10 cellular contexts compared by ENCODE assay signal in the genomic region with DNA sequence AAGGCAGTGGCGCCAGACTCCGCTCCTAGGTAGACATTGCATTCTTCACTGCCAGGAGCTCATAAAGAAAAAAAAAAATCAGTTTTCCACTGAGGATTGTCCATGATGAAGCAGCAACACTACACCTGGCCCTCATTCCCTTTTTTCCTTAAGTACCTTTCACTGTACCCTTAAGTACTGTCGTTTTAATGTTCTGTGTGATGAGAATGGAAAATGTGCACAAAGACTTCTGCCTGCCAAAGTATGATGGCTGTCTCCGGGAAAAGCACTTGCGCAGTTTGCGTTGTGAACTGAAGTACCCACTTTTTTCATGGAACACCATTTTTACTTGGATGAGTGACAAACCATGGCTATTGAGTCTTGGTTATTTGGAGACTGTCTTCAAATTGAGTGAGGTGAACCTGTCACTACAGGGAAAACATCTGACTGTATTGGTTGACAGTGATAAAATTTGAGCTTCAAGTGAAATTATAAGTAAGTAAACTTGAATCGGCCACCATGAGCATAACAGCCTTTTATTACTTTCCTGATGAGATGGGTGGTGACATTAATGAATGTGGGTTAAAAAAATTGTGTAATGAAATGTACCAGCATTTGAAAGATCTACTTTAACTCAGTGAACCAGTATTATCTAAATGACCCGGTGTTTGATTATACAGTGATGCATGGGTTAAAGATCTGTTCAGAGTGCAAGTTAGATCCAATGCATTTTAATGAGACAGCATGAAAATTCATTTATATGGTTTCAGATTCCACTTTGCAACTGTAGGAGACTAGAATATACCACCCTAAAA.
DNase-seq lines count a peak whose midpoint lies in the region; ATAC-seq and TF ChIP-seq lines count a peak whose summit lies in the region.
"Had no signal": no experiment of that assay in that cellular context is flagged by ENCODE, and none has a peak within 500 bp of the region (broad histone marks: within the 10 kb centered on the region; RNA-seq: fewer than 3 reads in every experiment).

No MANE protein-coding gene starts in this region.

- H3K9me2 ChIP-seq in neural cell (ENCODE audit: insufficient read depth, low read length), result no peaks in the 10 kb centered on the region

- TF ChIP-seq EP300 in neural cell (conservative IDR thresholded peaks at IDR 0.05; ENCODE audit: poor library complexity, severe bottlenecking), result peak; percentile 73

- POLR2A ChIA-PET in activated CD4-positive, alpha-beta T cell treated with anti-CD3 and anti-CD28 coated beads for 36 hours (lab: Charles Lee), result no interaction called here

- H3K4me1 Mint-ChIP-seq in activated CD4-positive, alpha-beta T cell treated with anti-CD3 and anti-CD28 coated beads for 36 hours, result peaks cover 86% of the 10 kb centered on the region
- H3K4me1 Mint-ChIP-seq in activated T-helper 17 cell treated with anti-CD3 and anti-CD28 coated beads, Interleukin-2, amount 50 U/mL, for 72 hours, result peaks cover 40% of the 10 kb centered on the region

- H3K27ac ChIP-seq in neural cell (ENCODE audit: low read length) (peak overlapping the region; percentile 29), heart right ventricle (peak overlapping the region in 1 of 10 donors; percentile 42)
- H3K27ac ChIP-seq: testis had no signal

- no peaks in the 10 kb centered on the region for H3F3A ChIP-seq in neural cell (ENCODE audit: insufficient read depth, low read length, poor library complexity, severe bottlenecking)

- H3K9me3 ChIP-seq in neural cell (ENCODE audit: low read length) (no peaks in the 10 kb centered on the region), heart right ventricle (peaks cover 0 to 10% (median 0%) of the 10 kb centered on the region in 11 donors)
- H3K9me3 ChIP-seq: testis had no signal

- H3K27me3 Mint-ChIP-seq in activated CD4-positive, alpha-beta T cell treated with anti-CD3 and anti-CD28 coated beads for 36 hours, result no peaks in the 10 kb centered on the region
- H3K27me3 Mint-ChIP-seq in activated T-helper 17 cell treated with anti-CD3 and anti-CD28 coated beads, Interleukin-2, amount 50 U/mL, for 72 hours, result no peaks in the 10 kb centered on the region

- peaks cover 3 to 77% (median 33%) of the 10 kb centered on the region in 9 donors for H3K4me1 ChIP-seq in heart right ventricle
- H3K4me1 ChIP-seq: testis had no signal

- TF ChIP-seq CTCF in neural cell (IDR thresholded peaks at IDR 0.05; ENCODE audit: poor library complexity, severe bottlenecking) (no peak), heart right ventricle (IDR thresholded peaks at IDR 0.05) (no peak)

- intact Hi-C loops in activated CD4-positive, alpha-beta T cell treated with anti-CD3 and anti-CD28 coated beads for 36 hours (cut with DNase I, micrococcal nuclease), result no loop called here
- intact Hi-C loops in heart right ventricle (cut with DNase I), result loop anchor here in 1 of 10 donors (10.0 kb wide), 1 partner anchor 102 kb away; a partner anchor contains a TSS

- no peak for DNase-seq in activated CD4-positive, alpha-beta T cell treated with anti-CD3 and anti-CD28 coated beads for 36 hours
- DNase-seq in activated CD4-positive, alpha-beta T cell treated with anti-CD3 and anti-CD28 coated beads, Interleukin-2, amount 50 U/mL, for 4 hours, result no peak
- DNase-seq in NCI-H1930 (lab: John Stamatoyannopoulos, UW), result peak; percentile 15 to 52
- no peak for DNase-seq in stimulated activated CD4-positive, alpha-beta T cell treated with anti-CD3 and anti-CD28 coated beads, Interleukin-1b, Interleukin-23, amount 100 ng/mL, for 48 hours
- DNase-seq in heart right ventricle, result no peak
- DNase-seq: aorta, testis had no signal

- peak overlapping the region; percentile 24 for H3K4me3 ChIP-seq in neural cell (ENCODE audit: low read length)
- H3K4me3 ChIP-seq in heart right ventricle, result no peak overlapping the region
- H3K4me3 ChIP-seq: testis had no signal

- CTCF ChIA-PET in activated CD4-positive, alpha-beta T cell treated with anti-CD3 and anti-CD28 coated beads for 36 hours (lab: Charles Lee), result interaction anchor here (0.5 to 0.9 kb wide), 2 partner anchors 30 to 74 kb away, joined by 3 to 4 read pairs; no protein-coding TSS in a partner anchor

- no peak for TF ChIP-seq RAD21 in neural cell (conservative IDR thresholded peaks at IDR 0.05)

- peak overlapping the region; percentile 97 for H3K27ac Mint-ChIP-seq in activated CD4-positive, alpha-beta T cell treated with anti-CD3 and anti-CD28 coated beads for 36 hours
- peak overlapping the region; percentile 94 for H3K27ac Mint-ChIP-seq in activated T-helper 17 cell treated with anti-CD3 and anti-CD28 coated beads, Interleukin-2, amount 50 U/mL, for 72 hours

- ATAC-seq in activated CD4-positive, alpha-beta T cell treated with anti-CD3 and anti-CD28 coated beads for 36 hours, result no peak
- ATAC-seq in activated T-helper 17 cell treated with anti-CD3 and anti-CD28 coated beads, Interleukin-2, amount 50 U/mL, for 72 hours (replicated peaks), result no peak
- ATAC-seq in heart right ventricle (no peak), GM21619 (IDR thresholded peaks at IDR 0.05; ENCODE audit: unreplicated experiment) (no peak)

- no peaks in the 10 kb centered on the region for H3K79me2 ChIP-seq in neural cell (replicated peaks; ENCODE audit: insufficient read depth, low read length)

- H3K36me3 ChIP-seq in neural cell (ENCODE audit: insufficient read depth, low read length) (no peaks in the 10 kb centered on the region), heart right ventricle (peaks cover 0 to 8% (median 0%) of the 10 kb centered on the region in 9 donors)

- H3K27me3 ChIP-seq in neural cell (ENCODE audit: insufficient read depth, low read depth, low read length), result no peaks in the 10 kb centered on the region
- no peaks in the 10 kb centered on the region for H3K27me3 ChIP-seq in heart right ventricle
- H3K27me3 ChIP-seq: testis had no signal

- H2AFZ ChIP-seq in neural cell (ENCODE audit: low read depth, low read length), result no peak overlapping the region

- 95 to 99% methylated on average over 8 of the region's 8 CpGs for WGBS in heart right ventricle, 2 donors

- H3K36me3 Mint-ChIP-seq in activated CD4-positive, alpha-beta T cell treated with anti-CD3 and anti-CD28 coated beads for 36 hours (ENCODE audit: low read depth), result peaks cover 51% of the 10 kb centered on the region
- H3K36me3 Mint-ChIP-seq in activated T-helper 17 cell treated with anti-CD3 and anti-CD28 coated beads, Interleukin-2, amount 50 U/mL, for 72 hours (ENCODE audit: low read depth), result peaks cover 41% of the 10 kb centered on the region

- H4K20me1 ChIP-seq in neural cell (ENCODE audit: insufficient read depth), result no peaks in the 10 kb centered on the region

- peak overlapping the region; percentile 9 for H3K4me2 ChIP-seq in neural cell (ENCODE audit: low read length)

- peaks cover 5% of the 10 kb centered on the region for H3K9me3 Mint-ChIP-seq in activated CD4-positive, alpha-beta T cell treated with anti-CD3 and anti-CD28 coated beads for 36 hours (ENCODE audit: low read depth)
- no peaks in the 10 kb centered on the region for H3K9me3 Mint-ChIP-seq in activated T-helper 17 cell treated with anti-CD3 and anti-CD28 coated beads, Interleukin-2, amount 50 U/mL, for 72 hours

- no peak overlapping the region for H3K9ac ChIP-seq in neural cell (ENCODE audit: low read length)

- H3K4me3 Mint-ChIP-seq in activated CD4-positive, alpha-beta T cell treated with anti-CD3 and anti-CD28 coated beads for 36 hours, result peak overlapping the region; percentile 41
- peak overlapping the region; percentile 74 for H3K4me3 Mint-ChIP-seq in activated T-helper 17 cell treated with anti-CD3 and anti-CD28 coated beads, Interleukin-2, amount 50 U/mL, for 72 hours

TF ChIP-seq in neural cell, 6 proteins besides CTCF, POLR2A, EP300 and RAD21:
- TF ChIP-seq POLR2AphosphoS5 (IDR thresholded peaks at IDR 0.05) (peak; percentile 12), EZH2 (IDR thresholded peaks at IDR 0.05; ENCODE audit: borderline replicate concordance, insufficient read depth, low read length, poor library complexity, severe bottlenecking) (no peak)
- TF ChIP-seq, protein P1, sequence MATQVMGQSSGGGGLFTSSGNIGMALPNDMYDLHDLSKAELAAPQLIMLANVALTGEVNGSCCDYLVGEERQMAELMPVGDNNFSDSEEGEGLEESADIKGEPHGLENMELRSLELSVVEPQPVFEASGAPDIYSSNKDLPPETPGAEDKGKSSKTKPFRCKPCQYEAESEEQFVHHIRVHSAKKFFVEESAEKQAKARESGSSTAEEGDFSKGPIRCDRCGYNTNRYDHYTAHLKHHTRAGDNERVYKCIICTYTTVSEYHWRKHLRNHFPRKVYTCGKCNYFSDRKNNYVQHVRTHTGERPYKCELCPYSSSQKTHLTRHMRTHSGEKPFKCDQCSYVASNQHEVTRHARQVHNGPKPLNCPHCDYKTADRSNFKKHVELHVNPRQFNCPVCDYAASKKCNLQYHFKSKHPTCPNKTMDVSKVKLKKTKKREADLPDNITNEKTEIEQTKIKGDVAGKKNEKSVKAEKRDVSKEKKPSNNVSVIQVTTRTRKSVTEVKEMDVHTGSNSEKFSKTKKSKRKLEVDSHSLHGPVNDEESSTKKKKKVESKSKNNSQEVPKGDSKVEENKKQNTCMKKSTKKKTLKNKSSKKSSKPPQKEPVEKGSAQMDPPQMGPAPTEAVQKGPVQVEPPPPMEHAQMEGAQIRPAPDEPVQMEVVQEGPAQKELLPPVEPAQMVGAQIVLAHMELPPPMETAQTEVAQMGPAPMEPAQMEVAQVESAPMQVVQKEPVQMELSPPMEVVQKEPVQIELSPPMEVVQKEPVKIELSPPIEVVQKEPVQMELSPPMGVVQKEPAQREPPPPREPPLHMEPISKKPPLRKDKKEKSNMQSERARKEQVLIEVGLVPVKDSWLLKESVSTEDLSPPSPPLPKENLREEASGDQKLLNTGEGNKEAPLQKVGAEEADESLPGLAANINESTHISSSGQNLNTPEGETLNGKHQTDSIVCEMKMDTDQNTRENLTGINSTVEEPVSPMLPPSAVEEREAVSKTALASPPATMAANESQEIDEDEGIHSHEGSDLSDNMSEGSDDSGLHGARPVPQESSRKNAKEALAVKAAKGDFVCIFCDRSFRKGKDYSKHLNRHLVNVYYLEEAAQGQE (IDR thresholded peaks at IDR 0.05; ENCODE audit: borderline replicate concordance), result peak; percentile 94
TF ChIP-seq in neural cell: peak in this region for 2.

Comparison
In these comparisons a context has a peak if more than half of its experiments do, and no peak if none do; other contexts are left out.
1. DNase-seq: peak in NCI-H1930 (2 of 2); none in activated CD4-positive, alpha-beta T cell treated with anti-CD3 and anti-CD28 coated beads for 36 hours (single experiment), activated CD4-positive, alpha-beta T cell treated with anti-CD3 and anti-CD28 coated beads, Interleukin-2, amount 50 U/mL, for 4 hours (0 of 2), stimulated activated CD4-positive, alpha-beta T cell treated with anti-CD3 and anti-CD28 coated beads, Interleukin-1b, Interleukin-23, amount 100 ng/mL, for 48 hours (single experiment) and heart right ventricle (0 of 2).